27 cellular contexts compared by ENCODE assay signal in the genomic region with DNA sequence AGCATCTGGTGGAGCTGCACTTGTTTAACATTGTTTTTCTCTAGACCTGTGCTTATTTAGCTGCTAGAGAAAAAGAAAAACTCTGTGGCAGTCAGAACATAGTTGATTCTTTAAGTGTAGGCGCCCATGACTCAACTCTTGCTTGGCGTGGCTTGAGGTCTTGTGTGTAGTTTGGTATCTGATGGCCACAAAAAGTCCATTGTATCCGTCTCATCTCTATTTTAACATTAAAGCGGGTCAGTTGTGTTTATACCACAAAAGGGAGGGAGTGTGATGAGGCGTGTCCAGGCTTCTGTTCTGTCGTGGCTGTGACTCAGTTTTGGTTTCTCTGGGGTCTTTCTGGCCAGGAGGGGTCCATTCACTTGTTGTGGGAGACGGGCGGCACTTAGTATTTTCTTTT. TPM values are rescaled to one million over a fixed set of nuclear protein-coding genes. Genes with fewer than 3 reads are reported as not detected.
DNase-seq lines count a peak whose midpoint lies in the region; ATAC-seq and TF ChIP-seq lines count a peak whose summit lies in the region.
"Had no signal": no experiment of that assay in that cellular context is flagged by ENCODE, and none has a peak within 500 bp of the region (broad histone marks: within the 10 kb centered on the region; RNA-seq: fewer than 3 reads in every experiment).

No MANE protein-coding gene starts in this region.

- in situ Hi-C loops in mammary epithelial cell (cut with MboI; ENCODE audit: low sequenced_read_pairs in 2 of 2) = no loop called here

- no peaks in the 10 kb centered on the region for H3K9me3 ChIP-seq in mammary epithelial cell (replicated peaks; ENCODE audit: insufficient read depth, low read length)
- no peaks in the 10 kb centered on the region for H3K9me3 ChIP-seq in SK-N-SH
- H3K9me3 ChIP-seq in tibial artery = no peaks in the 10 kb centered on the region
- H3K9me3 ChIP-seq: gastrocnemius medialis, suprapubic skin had no signal

- POLR2A ChIA-PET in MCF 10A (lab: Yijun Ruan, JAX) = no interaction called here
- POLR2A ChIA-PET in SK-N-SH (lab: Yijun Ruan, JAX) = no interaction called here

- H3K36me3 Mint-ChIP-seq in MCF 10A (ENCODE audit: insufficient read depth, unreplicated experiment) = no peaks in the 10 kb centered on the region

- no peaks in the 10 kb centered on the region for H3K27me3 Mint-ChIP-seq in MCF 10A (ENCODE audit: insufficient read depth, unreplicated experiment)

- DNase-seq in mammary epithelial cell (peak; percentile 83), MCF 10A (ENCODE audit: unreplicated experiment) (no peak), RPMI7951 (ENCODE audit: low read depth) (peak; percentile 63), SK-N-SH (no peak), HPDE6-E6E7 (ENCODE audit: extremely low spot score) (no peak), tibial artery (no peak), superior temporal gyrus (ENCODE audit: extremely low spot score) (no peak)
- DNase-seq: 8988T; activated CD4-positive, CD25-positive, alpha-beta regulatory T cell treated with anti-CD3 and anti-CD28 coated beads, Interleukin-2, amount 50 U/mL, for 72 hours; gastrocnemius medialis; KG1; mesendoderm; NCI-H1048; NCI-H526 treated with DMSO at 0.1 percent for 48 hours; posterior cingulate gyrus; small intestine; stimulated activated CD4-positive, alpha-beta T cell treated with anti-CD3 and anti-CD28 coated beads, Interleukin-4, amount 100 ng/mL, for 1 hour; T-helper 9 cell had no signal

- H3K27me3 ChIP-seq in mammary epithelial cell (ENCODE audit: insufficient read depth, low read length) (no peaks in the 10 kb centered on the region), SK-N-SH (ENCODE audit: insufficient read depth) (no peaks in the 10 kb centered on the region), tibial artery (no peaks in the 10 kb centered on the region)
- H3K27me3 ChIP-seq: gastrocnemius medialis had no signal

- dilution Hi-C loops in mammary epithelial cell (cut with HindIII; ENCODE audit: low sequenced_read_pairs) = loop anchor here (10.0 kb wide), 1 partner anchor 72 kb away; no protein-coding TSS in a partner anchor

- H2AFZ ChIP-seq in mammary epithelial cell (ENCODE audit: low read depth, low read length) (no peak overlapping the region), SK-N-SH (ENCODE audit: low read depth) (no peak overlapping the region)

- no peaks in the 10 kb centered on the region for H3K36me3 ChIP-seq in mammary epithelial cell (ENCODE audit: insufficient read depth, low read length)
- H3K36me3 ChIP-seq in SK-N-SH (replicated peaks in 1 of 2; ENCODE audit: control insufficient read depth in 1 of 2, insufficient read depth in 2 of 2, low read length in 1 of 2) = no peaks in the 10 kb centered on the region
- H3K36me3 ChIP-seq in tibial artery = no peaks in the 10 kb centered on the region
- H3K36me3 ChIP-seq: gastrocnemius medialis, suprapubic skin had no signal

- TSS peak; percentile 89 for BruUV-seq in mammary epithelial cell (replicated peaks; lab: Mats Ljungman, UMichigan)
- BruUV-seq in MCF 10A (replicated peaks; lab: Mats Ljungman, UMichigan) = no TSS peak

- no peaks in the 10 kb centered on the region for H3K9me3 Mint-ChIP-seq in MCF 10A (ENCODE audit: unreplicated experiment)

- no peak overlapping the region for H3K4me3 ChIP-seq in mammary epithelial cell (replicated peaks in 1 of 3; ENCODE audit: insufficient read depth in 1 of 3, low read depth in 2 of 3, low read length in 3 of 3)
- no peak overlapping the region for H3K4me3 ChIP-seq in SK-N-SH (ENCODE audit: low read depth in 2 of 2, low read length in 1 of 2)
- H3K4me3 ChIP-seq in tibial artery = no peak overlapping the region
- H3K4me3 ChIP-seq: gastrocnemius medialis, suprapubic skin had no signal

- no peak overlapping the region for H3K27ac ChIP-seq in mammary epithelial cell (ENCODE audit: insufficient read depth, low read depth, low read length)
- no peak overlapping the region for H3K27ac ChIP-seq in SK-N-SH (ENCODE audit: low read depth in 2 of 2, low read length in 1 of 2)
- no peak overlapping the region for H3K27ac ChIP-seq in tibial artery
- H3K27ac ChIP-seq: C4-2B, gastrocnemius medialis, suprapubic skin had no signal

- WGBS in mammary epithelial cell (ENCODE audit: low coverage, missing lambda C conversion rate) = 68% methylated on average over 8 of the region's 8 CpGs
- 83% methylated on average over 8 of the region's 8 CpGs for WGBS in SK-N-SH (ENCODE audit: low lambda C conversion rate)

- H4K20me1 ChIP-seq in mammary epithelial cell (ENCODE audit: insufficient read depth, low read length) (no peaks in the 10 kb centered on the region), SK-N-SH (ENCODE audit: insufficient read depth) (no peaks in the 10 kb centered on the region)

- intact Hi-C loops in mammary epithelial cell (cut with micrococcal nuclease) (no loop called here), MCF 10A (cut with micrococcal nuclease) (no loop called here), tibial artery (cut with DNase I; ENCODE audit: low total_unique reads) (no loop called here)

- TF ChIP-seq CTCF in mammary epithelial cell (conservative IDR thresholded peaks at IDR 0.05 in 1 of 2, IDR thresholded peaks at IDR 0.05 in 1 of 2; ENCODE audit: extremely low read depth in 1 of 2, insufficient read depth in 1 of 2, low read depth in 1 of 2, low read length in 2 of 2) (no peak), MCF 10A (IDR thresholded peaks at IDR 0.05; ENCODE audit: unreplicated experiment) (no peak), SK-N-SH (IDR thresholded peaks at IDR 0.05) (no peak), tibial artery (IDR thresholded peaks at IDR 0.05) (no peak)

- H3K79me2 ChIP-seq in mammary epithelial cell (ENCODE audit: insufficient read depth, low read length) = no peaks in the 10 kb centered on the region
- H3K79me2 ChIP-seq in SK-N-SH (ENCODE audit: insufficient read depth) = no peaks in the 10 kb centered on the region

- no peak for TF ChIP-seq RAD21 in SK-N-SH (IDR thresholded peaks at IDR 0.05; ENCODE audit: low read length)

- CTCF ChIA-PET in mammary epithelial cell (lab: Charles Lee; ENCODE audit: low non-redundant PET) (no interaction called here), MCF 10A (lab: Yijun Ruan, JAX) (no interaction called here), SK-N-SH (lab: Yijun Ruan, JAX) (no interaction called here)

- no peaks in the 10 kb centered on the region for H3K4me1 Mint-ChIP-seq in MCF 10A (ENCODE audit: insufficient read depth, unreplicated experiment)
- H3K4me1 Mint-ChIP-seq: nephron had no signal

- ATAC-seq in HG02798 (IDR thresholded peaks at IDR 0.05; ENCODE audit: poor library complexity, unreplicated experiment) = peak; percentile 73
- ATAC-seq: gastrocnemius medialis had no signal

- no peak for TF ChIP-seq EP300 in SK-N-SH (IDR thresholded peaks at IDR 0.05; ENCODE audit: borderline replicate concordance in 1 of 2, low read depth in 1 of 2, low read length in 1 of 2)

- H3K9ac ChIP-seq in mammary epithelial cell (ENCODE audit: insufficient read depth, low read length) = no peak overlapping the region
- no peak overlapping the region for H3K9ac ChIP-seq in SK-N-SH

- H3K27ac Mint-ChIP-seq in MCF 10A (ENCODE audit: low read depth, unreplicated experiment) = no peak overlapping the region
- H3K27ac Mint-ChIP-seq: nephron had no signal

- H3K9me2 ChIP-seq in SK-N-SH = no peaks in the 10 kb centered on the region

- no peaks in the 10 kb centered on the region for H3F3A ChIP-seq in SK-N-SH (replicated peaks; ENCODE audit: insufficient read depth)

- H3K4me1 ChIP-seq in mammary epithelial cell (ENCODE audit: insufficient read depth, low read length) = peaks cover 3% of the 10 kb centered on the region
- H3K4me1 ChIP-seq in SK-N-SH (ENCODE audit: control insufficient read depth in 1 of 2, insufficient read depth in 2 of 2, low read depth in 1 of 2, low read length in 1 of 2) = no peaks in the 10 kb centered on the region
- H3K4me1 ChIP-seq in tibial artery = no peaks in the 10 kb centered on the region
- H3K4me1 ChIP-seq: gastrocnemius medialis, suprapubic skin had no signal

- no peak overlapping the region for H3K4me3 Mint-ChIP-seq in MCF 10A (ENCODE audit: unreplicated experiment)
- H3K4me3 Mint-ChIP-seq: nephron had no signal

- H3K4me2 ChIP-seq in mammary epithelial cell (ENCODE audit: insufficient read depth, low read depth, low read length) (no peak overlapping the region), SK-N-SH (no peak overlapping the region)

TF ChIP-seq in SK-N-SH, 30 proteins besides CTCF, POLR2A, EP300 and RAD21 (continues in another document):
- TF ChIP-seq GABPA (IDR thresholded peaks at IDR 0.05; ENCODE audit: low read depth) (no peak), RXRA (IDR thresholded peaks at IDR 0.05; ENCODE audit: borderline replicate concordance, low read depth) (no peak), JUND (IDR thresholded peaks at IDR 0.05) (no peak), TEAD4 (IDR thresholded peaks at IDR 0.05; ENCODE audit: borderline replicate concordance, insufficient read depth) (no peak)

RNA-seq across cellular contexts. Expression of a gene that starts 24.2 kb away (rescaled TPM):
- under 1 TPM in 1 of 2 donors, not detected in 1; under 0.01 TPM for total RNA-seq in mammary epithelial cell
- not detected for polyA plus RNA-seq in mammary epithelial cell
- not detected for polyA minus RNA-seq in mammary epithelial cell
- total RNA-seq in MCF 10A (2022) = not detected in 2 replicates
- not detected in 2 replicates for total RNA-seq in RPMI7951 (2014; rRNA removed; shearing (Covaris generic))
- not detected in 2 replicates for polyA plus RNA-seq in SK-N-SH (2012; rRNA removed)
- polyA plus RNA-seq in SK-N-SH (2012; cell fraction: cytosol; rRNA removed) = not detected in 2 replicates
- not detected in 2 replicates for polyA plus RNA-seq in SK-N-SH (2012; cell fraction: nucleus; rRNA removed)
- total RNA-seq: activated CD8-positive, alpha-beta memory T cell treated with anti-CD3 and anti-CD28 coated beads for 36 hours; cardiac septum; dermis microvascular lymphatic vessel endothelial cell; epithelial cell of proximal tubule; gastrocnemius medialis had no signal
- polyA plus RNA-seq: adipose tissue had no signal

RNA-seq across cellular contexts. Expression of a gene that starts 26.6 kb away (rescaled TPM):
- total RNA-seq in mammary epithelial cell (10 to 100 TPM; 36.0 to 64.9 TPM), MCF 10A (2022) (56.3 and 67.3 TPM in 2 replicates)
- polyA plus RNA-seq in mammary epithelial cell (28.2 TPM), SK-N-SH (2012; rRNA removed) (36.8 and 37.0 TPM in 2 replicates)
- 45.2 TPM for polyA minus RNA-seq in mammary epithelial cell
- total RNA-seq in RPMI7951 (2014; rRNA removed; shearing (Covaris generic)) = 26.0 and 30.8 TPM in 2 replicates
- polyA plus RNA-seq in SK-N-SH (2012; cell fraction: cytosol; rRNA removed) = 15.9 and 18.8 TPM in 2 replicates
- polyA plus RNA-seq in SK-N-SH (2012; cell fraction: nucleus; rRNA removed) = 160 and 189 TPM in 2 replicates

RNA-seq across cellular contexts. Expression of a gene that starts 43.0 kb away (rescaled TPM):
- total RNA-seq in mammary epithelial cell = not detected
- polyA plus RNA-seq in mammary epithelial cell = not detected
- not detected for polyA minus RNA-seq in mammary epithelial cell
- not detected in 2 replicates for total RNA-seq in MCF 10A (2022)
- total RNA-seq in RPMI7951 (2014; rRNA removed; shearing (Covaris generic)) = 0.29 TPM in 1 of 2 replicates, not detected in the other
- not detected in 2 replicates for polyA plus RNA-seq in SK-N-SH (2012; rRNA removed)
- not detected in 2 replicates for polyA plus RNA-seq in SK-N-SH (2012; cell fraction: cytosol; rRNA removed)
- polyA plus RNA-seq in SK-N-SH (2012; cell fraction: nucleus; rRNA removed) = not detected in 2 replicates
- total RNA-seq: activated CD8-positive, alpha-beta memory T cell treated with anti-CD3 and anti-CD28 coated beads for 36 hours; cardiac septum; dermis microvascular lymphatic vessel endothelial cell; epithelial cell of proximal tubule; suprapubic skin had no signal

Comparison
In these comparisons a context has a peak if more than half of its experiments do, and no peak if none do; other contexts are left out.
1. DNase-seq: peak in mammary epithelial cell (single experiment) and RPMI7951 (single experiment); none in MCF 10A (single experiment), SK-N-SH (single experiment), HPDE6-E6E7 (single experiment), tibial artery (0 of 2) and superior temporal gyrus (single experiment).